In genomic region chr10:33812586-33812985, GRCh38 we compare ENCODE assay signal across 16 cellular contexts.
A peak's percentile ranks its signal among the peaks of the same experiment; 100 is the strongest.
DNase-seq lines count a peak whose midpoint lies in the region; ATAC-seq and TF ChIP-seq lines count a peak whose summit lies in the region.
"Had no signal": no experiment of that assay in that cellular context is flagged by ENCODE, and none has a peak within 500 bp of the region (broad histone marks: within the 10 kb centered on the region; RNA-seq: fewer than 3 reads in every experiment).

No MANE protein-coding gene starts in this region.

- WGBS in endodermal cell (ENCODE audit: insufficient coverage in 1 of 2, insufficient read length in 1 of 2), 2 experiments, result 62 to 74% methylated on average over 1 to 2 of the region's 2 CpGs

- H3K4me3 ChIP-seq in endodermal cell (ENCODE audit: low read length) (peak overlapping the region; percentile 31), mucosa of descending colon (no peak overlapping the region)
- H3K4me3 ChIP-seq: GM12878, GM23338 had no signal

- DNase-seq in endodermal cell, result no peak
- DNase-seq in left colon, result no peak
- DNase-seq in mucosa of descending colon, result peak in 1 of 3 donors; percentile 35
- DNase-seq in stimulated activated naive B cell treated with anti-CD40 and anti-IgM and Interleukin-4, amounts not matched to agents 10 μg/mL and 1 μg/mL and 100 μg/mL, for 72 hours, result no peak
- no peak for DNase-seq in GM03348 (ENCODE audit: low spot score)
- DNase-seq: C1 segment of cervical spinal cord; Caco-2; CD4-positive, alpha-beta memory T cell; DMS153; DND-41; H9 had no signal

- H3K36me3 ChIP-seq in endodermal cell (ENCODE audit: control insufficient read depth, insufficient read depth, low read length) (no peaks in the 10 kb centered on the region), mucosa of descending colon (ENCODE audit: low read depth) (no peaks in the 10 kb centered on the region)

- no peak overlapping the region for H3K27ac ChIP-seq in endodermal cell (ENCODE audit: low read depth, low read length)

- no peak for TF ChIP-seq CTCF in endodermal cell (conservative IDR thresholded peaks at IDR 0.05)
- no peak for TF ChIP-seq CTCF in mucosa of descending colon (IDR thresholded peaks at IDR 0.05)

- H3K27me3 Mint-ChIP-seq in endodermal cell (ENCODE audit: insufficient read depth), result no peaks in the 10 kb centered on the region
- no peaks in the 10 kb centered on the region for H3K27me3 Mint-ChIP-seq in stimulated activated naive B cell treated with anti-CD40 and anti-IgM and Interleukin-4, amounts not matched to agents 10 μg/mL and 1 μg/mL and 100 μg/mL, for 72 hours

- H3K9ac ChIP-seq in endodermal cell (ENCODE audit: extremely low read depth, low read length, poor library complexity, severe bottlenecking), result no peak overlapping the region

- intact Hi-C loops in left colon (cut with DNase I, micrococcal nuclease), result no loop called here
- intact Hi-C loops in mucosa of descending colon (cut with DNase I, micrococcal nuclease), result no loop called here

- no peaks in the 10 kb centered on the region for H3K36me3 Mint-ChIP-seq in endodermal cell (ENCODE audit: low read depth)
- H3K36me3 Mint-ChIP-seq in stimulated activated naive B cell treated with anti-CD40 and anti-IgM and Interleukin-4, amounts not matched to agents 10 μg/mL and 1 μg/mL and 100 μg/mL, for 72 hours, result no peaks in the 10 kb centered on the region
- H3K36me3 Mint-ChIP-seq: CD4-positive, alpha-beta memory T cell had no signal

- H3K27ac Mint-ChIP-seq in endodermal cell, result no peak overlapping the region
- peak overlapping the region; percentile 51 for H3K27ac Mint-ChIP-seq in stimulated activated naive B cell treated with anti-CD40 and anti-IgM and Interleukin-4, amounts not matched to agents 10 μg/mL and 1 μg/mL and 100 μg/mL, for 72 hours
- H3K27ac Mint-ChIP-seq: CD4-positive, alpha-beta memory T cell; GM23338; H9 had no signal

- H3K4me1 ChIP-seq in endodermal cell (ENCODE audit: control insufficient read depth, insufficient read depth, low read length) (no peaks in the 10 kb centered on the region), mucosa of descending colon (ENCODE audit: low read depth) (no peaks in the 10 kb centered on the region)

- no peak overlapping the region for H3K4me3 Mint-ChIP-seq in endodermal cell
- no peak overlapping the region for H3K4me3 Mint-ChIP-seq in stimulated activated naive B cell treated with anti-CD40 and anti-IgM and Interleukin-4, amounts not matched to agents 10 μg/mL and 1 μg/mL and 100 μg/mL, for 72 hours
- H3K4me3 Mint-ChIP-seq: CD4-positive, alpha-beta memory T cell; GM23338; H9 had no signal

- H3K9me3 ChIP-seq in endodermal cell (ENCODE audit: control insufficient read depth, low read length), result peaks cover 20% of the 10 kb centered on the region
- no peaks in the 10 kb centered on the region for H3K9me3 ChIP-seq in mucosa of descending colon

- peaks cover 7% of the 10 kb centered on the region for H3K4me1 Mint-ChIP-seq in endodermal cell
- H3K4me1 Mint-ChIP-seq in stimulated activated naive B cell treated with anti-CD40 and anti-IgM and Interleukin-4, amounts not matched to agents 10 μg/mL and 1 μg/mL and 100 μg/mL, for 72 hours, result peaks cover 0 to 2% of the 10 kb centered on the region in 2 donors

- H3K9me3 Mint-ChIP-seq in endodermal cell, result peaks cover 4% of the 10 kb centered on the region
- H3K9me3 Mint-ChIP-seq in stimulated activated naive B cell treated with anti-CD40 and anti-IgM and Interleukin-4, amounts not matched to agents 10 μg/mL and 1 μg/mL and 100 μg/mL, for 72 hours, result peaks cover 0 to 9% of the 10 kb centered on the region in 2 donors

- H3K27me3 ChIP-seq in endodermal cell (ENCODE audit: control insufficient read depth, insufficient read depth, low read length, poor library complexity, severe bottlenecking), result no peaks in the 10 kb centered on the region

- ATAC-seq in left colon, result peak; percentile 88
- peak; percentile 89 for ATAC-seq in mucosa of descending colon
- ATAC-seq in stimulated activated naive B cell treated with anti-CD40 and anti-IgM and Interleukin-4, amounts not matched to agents 10 μg/mL and 1 μg/mL and 100 μg/mL, for 72 hours (replicated peaks), result no peak
- no peak for ATAC-seq in HG03460 (IDR thresholded peaks at IDR 0.05; ENCODE audit: unreplicated experiment)
- ATAC-seq in GM21360 (IDR thresholded peaks at IDR 0.05; ENCODE audit: unreplicated experiment), result no peak
- ATAC-seq: GM12878, GM23338, HCT116 had no signal

Comparison
In these comparisons a context has a peak if more than half of its experiments do, and no peak if none do; other contexts are left out.
1. ATAC-seq: peak in left colon (single experiment) and mucosa of descending colon (single experiment); none in stimulated activated naive B cell treated with anti-CD40 and anti-IgM and Interleukin-4, amounts not matched to agents 10 μg/mL and 1 μg/mL and 100 μg/mL, for 72 hours (0 of 2), HG03460 (single experiment) and GM21360 (single experiment).